In the genomic region with DNA sequence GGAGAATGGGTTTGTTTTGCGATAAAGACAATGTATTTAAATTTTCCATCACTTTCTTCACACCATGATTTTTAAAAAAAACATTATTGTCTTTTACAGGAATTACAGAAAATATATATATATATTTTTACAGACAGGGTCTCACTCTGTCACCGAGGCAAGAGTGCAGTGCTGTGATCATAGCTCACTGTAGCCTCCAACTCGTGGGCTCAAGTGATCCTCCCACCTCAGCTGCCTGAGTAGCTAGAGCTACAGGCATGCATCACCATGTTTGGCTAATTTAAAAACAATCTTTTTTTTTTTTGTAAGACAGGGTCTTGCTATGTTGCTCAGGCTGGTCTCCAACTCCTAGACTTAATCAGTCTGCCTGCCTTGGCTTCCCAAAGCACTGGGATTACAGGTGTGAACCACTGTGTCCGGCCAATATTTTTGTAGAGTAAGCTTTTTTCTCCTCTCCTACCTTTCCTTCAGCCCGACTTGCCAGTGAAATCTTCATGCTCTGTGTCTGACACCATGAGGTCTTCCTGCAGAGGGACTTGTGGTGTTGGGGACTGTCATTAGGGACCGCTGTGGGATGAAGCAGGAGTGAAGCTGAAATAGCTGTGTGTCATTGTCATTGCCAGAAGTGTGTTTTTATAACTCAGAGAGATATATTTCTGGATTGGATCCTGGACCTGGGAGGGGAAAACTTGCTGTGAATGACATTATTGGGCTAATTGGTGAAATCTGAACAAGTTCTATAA, we compare ENCODE assay signal across 1 cellular context.
TF ChIP-seq lines count a peak whose summit lies in the region.

No MANE protein-coding gene starts in this region.

TF ChIP-seq in HEK293, 187 proteins besides CTCF, POLR2A, EP300 and RAD21:
- peak; percentile 38; the same call in 1 of the 2 replicates for TF ChIP-seq ZBTB48 (tag by site-specific recombination; IDR thresholded peaks at IDR 0.05)
- TF ChIP-seq ZNF623 (tag by site-specific recombination; IDR thresholded peaks at IDR 0.05), result no peak
